Comparison of ENCODE assay signal across 8 cellular contexts in the genomic region with DNA sequence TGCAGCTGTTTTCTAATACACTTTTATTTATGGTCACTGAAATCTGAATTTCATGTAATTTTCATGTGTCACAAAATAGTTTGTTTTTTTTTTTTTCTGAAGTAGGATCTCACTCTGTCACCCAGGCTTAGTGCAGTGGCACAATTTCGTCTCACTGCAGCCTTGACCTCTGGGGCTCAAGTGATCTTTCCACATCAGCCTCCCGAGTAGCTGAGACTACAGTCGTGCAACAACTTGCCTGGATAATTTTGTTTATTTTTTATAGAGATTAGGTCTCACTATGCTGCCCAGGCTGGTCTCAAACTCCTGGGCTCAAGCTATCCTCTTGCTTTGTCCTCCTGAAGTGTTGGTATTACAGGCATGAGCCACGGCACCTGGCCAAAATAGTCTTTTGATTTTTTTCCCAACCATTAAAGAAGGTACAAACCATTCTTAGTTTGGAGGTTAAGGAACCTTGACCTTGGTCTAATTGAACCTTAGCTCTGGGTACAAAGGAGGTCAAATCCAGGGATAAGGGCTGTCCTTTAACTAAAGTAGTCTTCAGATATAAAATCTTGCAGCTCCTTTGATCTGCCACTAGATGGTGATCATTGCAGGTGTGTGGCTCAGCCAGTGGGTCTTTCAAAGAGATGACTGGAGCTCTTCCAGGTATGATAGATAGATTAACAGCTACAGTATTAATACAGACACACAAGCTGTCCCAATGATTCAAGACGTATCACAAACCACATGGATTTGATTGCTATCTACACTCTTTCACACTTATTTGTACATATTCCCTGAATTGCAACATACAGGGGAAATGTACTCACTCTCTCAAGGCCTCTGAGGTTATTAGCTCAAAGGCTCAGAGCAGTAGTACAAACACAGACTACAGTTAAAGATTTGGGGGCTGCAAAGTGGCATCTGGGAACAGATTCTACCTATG. TPM values are rescaled to one million over a fixed set of nuclear protein-coding genes. Genes with fewer than 3 reads are reported as not detected.
DNase-seq lines count a peak whose midpoint lies in the region; ATAC-seq and TF ChIP-seq lines count a peak whose summit lies in the region.

No MANE protein-coding gene starts in this region.

- TF ChIP-seq CTCF in GM12874 (IDR thresholded peaks at IDR 0.05; ENCODE audit: insufficient read depth, low read depth, low read length) = peak; percentile 61

- peaks cover 36% of the 10 kb centered on the region for H3K4me1 Mint-ChIP-seq in activated naive CD4-positive, alpha-beta T cell treated with anti-CD3 and anti-CD28 coated beads, Interleukin-2, amount 10 ng/mL, durations not matched to agents 7 days and 5 days

- ATAC-seq in HG03159 (IDR thresholded peaks at IDR 0.05; ENCODE audit: unreplicated experiment) (peak; percentile 48), GM18858 (IDR thresholded peaks at IDR 0.05; ENCODE audit: unreplicated experiment) (no peak)

- DNase-seq in AML-193 (lab: John Stamatoyannopoulos, UW) = peak; percentile 46 to 57
- peak; percentile 23 for DNase-seq in NCI-H460 (ENCODE audit: extremely low read depth, low read depth)
- peak; percentile 44 for DNase-seq in activated naive CD4-positive, alpha-beta T cell treated with anti-CD3 and anti-CD28 coated beads, Interleukin-2, amount 10 ng/mL, durations not matched to agents 7 days and 5 days
- peak; percentile 46 for DNase-seq in hepatic stellate cell (ENCODE audit: low spot score)
- DNase-seq in stimulated activated CD4-positive, alpha-beta T cell treated with anti-CD3 and anti-CD28 coated beads, Interleukin-4, amount 100 ng/mL, for 24 hours = peak; percentile 35

- peaks cover 1% of the 10 kb centered on the region for H3K36me3 Mint-ChIP-seq in activated naive CD4-positive, alpha-beta T cell treated with anti-CD3 and anti-CD28 coated beads, Interleukin-2, amount 10 ng/mL, durations not matched to agents 7 days and 5 days

- no peak overlapping the region for H3K4me3 Mint-ChIP-seq in activated naive CD4-positive, alpha-beta T cell treated with anti-CD3 and anti-CD28 coated beads, Interleukin-2, amount 10 ng/mL, durations not matched to agents 7 days and 5 days

- no peaks in the 10 kb centered on the region for H3K27me3 Mint-ChIP-seq in activated naive CD4-positive, alpha-beta T cell treated with anti-CD3 and anti-CD28 coated beads, Interleukin-2, amount 10 ng/mL, durations not matched to agents 7 days and 5 days

- no peaks in the 10 kb centered on the region for H3K9me3 Mint-ChIP-seq in activated naive CD4-positive, alpha-beta T cell treated with anti-CD3 and anti-CD28 coated beads, Interleukin-2, amount 10 ng/mL, durations not matched to agents 7 days and 5 days

- CTCF ChIA-PET in activated naive CD4-positive, alpha-beta T cell treated with anti-CD3 and anti-CD28 coated beads, Interleukin-2, amount 10 ng/mL, durations not matched to agents 7 days and 5 days (lab: Charles Lee) = interaction anchor here (0.7 to 4.9 kb wide), 34 partner anchors 9 to 524 kb away, joined by 3 to 94 read pairs (median 4); no protein-coding TSS in a partner anchor

- no peak overlapping the region for H3K27ac Mint-ChIP-seq in activated naive CD4-positive, alpha-beta T cell treated with anti-CD3 and anti-CD28 coated beads, Interleukin-2, amount 10 ng/mL, durations not matched to agents 7 days and 5 days

RNA-seq across cellular contexts. Expression of a gene that starts 4.7 kb away (rescaled TPM):
- total RNA-seq in NCI-H460 (2014; rRNA removed; shearing (Covaris generic)) = 15.2 and 15.4 TPM in 2 replicates
- polyA plus RNA-seq in NCI-H460 (2014; cell fraction: nucleus; rRNA removed) = 7.6 and 9.4 TPM in 2 replicates

RNA-seq across cellular contexts. Expression of a gene that starts 7.4 kb away (rescaled TPM):
- not detected in 2 replicates for total RNA-seq in NCI-H460 (2014; rRNA removed; shearing (Covaris generic))
- not detected in 2 replicates for polyA plus RNA-seq in NCI-H460 (2014; cell fraction: nucleus; rRNA removed)

RNA-seq across cellular contexts. Expression of a gene that starts 43.9 kb away (rescaled TPM):
- total RNA-seq in NCI-H460 (2014; rRNA removed; shearing (Covaris generic)) = 39.5 and 63.7 TPM in 2 replicates
- not detected in 2 replicates for polyA plus RNA-seq in NCI-H460 (2014; cell fraction: nucleus; rRNA removed)
